In the genomic region with DNA sequence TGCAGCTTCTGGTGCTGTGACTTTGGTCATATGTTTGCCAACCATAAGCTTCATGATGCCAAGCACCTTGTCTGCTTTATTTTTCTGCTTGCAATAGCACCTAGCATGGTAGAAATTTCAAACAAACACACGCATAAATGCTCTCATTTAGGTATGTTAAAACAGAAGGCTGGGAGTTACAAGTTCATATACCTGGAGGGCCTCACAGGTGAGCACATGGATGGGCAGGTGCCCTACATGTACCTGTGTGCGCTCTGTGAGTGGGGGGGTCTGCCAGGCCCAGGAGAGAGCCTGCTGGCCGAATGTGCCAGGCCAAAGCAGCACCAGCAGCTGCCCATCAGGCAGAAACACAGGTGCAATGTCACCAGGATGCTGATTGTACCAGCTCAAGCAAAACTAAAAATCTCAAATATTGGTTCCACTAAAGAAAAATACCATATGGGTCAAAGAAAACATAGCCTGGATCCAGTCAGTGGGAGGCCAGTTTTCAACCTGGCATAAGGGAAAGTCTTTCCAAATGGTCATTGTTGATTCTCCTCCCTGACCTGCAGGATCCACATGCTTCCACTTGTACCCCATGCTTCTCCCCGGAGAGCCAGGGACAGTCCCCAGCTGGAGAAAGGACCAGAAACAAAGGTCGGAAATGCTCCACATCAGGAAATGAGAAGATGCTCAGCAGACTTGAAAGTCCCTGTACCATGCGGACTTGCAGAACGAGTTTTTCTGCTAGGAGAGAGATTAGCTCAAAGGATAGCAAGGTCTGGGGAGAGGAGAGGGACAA, we compare ENCODE assay signal across 26 cellular contexts. TPM values are rescaled to one million over a fixed set of nuclear protein-coding genes. Genes with fewer than 3 reads are reported as not detected.
DNase-seq lines count a peak whose midpoint lies in the region; ATAC-seq, FAIRE-seq and TF ChIP-seq lines count a peak whose summit lies in the region.
"Had no signal": no experiment of that assay in that cellular context is flagged by ENCODE, and none has a peak within 500 bp of the region (broad histone marks: within the 10 kb centered on the region; RNA-seq: fewer than 3 reads in every experiment).

No MANE protein-coding gene starts in this region.

- no peaks in the 10 kb centered on the region for H3K36me3 ChIP-seq in bronchial epithelial cell (ENCODE audit: control insufficient read depth, insufficient read depth, low read length)
- H3K36me3 ChIP-seq in testis (ENCODE audit: low read depth, missing control alignments): no peaks in the 10 kb centered on the region
- no peaks in the 10 kb centered on the region for H3K36me3 ChIP-seq in body of pancreas (replicated peaks in 1 of 2; ENCODE audit: insufficient read depth in 1 of 2, low read depth in 2 of 2)
- H3K36me3 ChIP-seq: sigmoid colon, vagina had no signal

- H3K9me3 ChIP-seq in testis (no peaks in the 10 kb centered on the region), body of pancreas (no peaks in the 10 kb centered on the region)
- H3K9me3 ChIP-seq: sigmoid colon, vagina had no signal

- WGBS in testis, 2 donors: 69 to 70% methylated on average over 7 of the region's 7 CpGs
- 45 to 47% methylated on average over 7 of the region's 7 CpGs for WGBS in body of pancreas, 2 donors

- no peak for TF ChIP-seq CTCF in bronchial epithelial cell (IDR thresholded peaks at IDR 0.05; ENCODE audit: insufficient read depth, low read length, severe bottlenecking)
- no peak for TF ChIP-seq CTCF in testis (IDR thresholded peaks at IDR 0.05)
- no peak for TF ChIP-seq CTCF in body of pancreas (IDR thresholded peaks at IDR 0.05)

- H3K4me1 ChIP-seq in testis (no peaks in the 10 kb centered on the region), body of pancreas (no peaks in the 10 kb centered on the region)
- H3K4me1 ChIP-seq: sigmoid colon, vagina had no signal

- intact Hi-C loops in testis (cut with DNase I; ENCODE audit: low total_unique reads) (no loop called here), body of pancreas (cut with DNase I) (no loop called here)

- H3K27me3 ChIP-seq in bronchial epithelial cell (ENCODE audit: control insufficient read depth, insufficient read depth, low read length): no peaks in the 10 kb centered on the region
- H3K27me3 ChIP-seq in testis: no peaks in the 10 kb centered on the region
- H3K27me3 ChIP-seq in body of pancreas: no peaks in the 10 kb centered on the region
- H3K27me3 ChIP-seq: dorsolateral prefrontal cortex, sigmoid colon, vagina had no signal

- ATAC-seq in GM18873 (IDR thresholded peaks at IDR 0.05; ENCODE audit: low FRiP score, unreplicated experiment) (no peak), body of pancreas (no peak)
- ATAC-seq: activated CD8-positive, alpha-beta T cell treated with anti-CD3 and anti-CD28 coated beads, Interleukin-2, amount 10 ng/mL, durations not matched to agents 7 days and 5 days had no signal

- no peak overlapping the region for H3K27ac ChIP-seq in testis
- no peak overlapping the region for H3K27ac ChIP-seq in body of pancreas
- H3K27ac ChIP-seq: C4-2B, dorsolateral prefrontal cortex, sigmoid colon, vagina had no signal

- DNase-seq in DMS53 (lab: John Stamatoyannopoulos, UW) (peak; percentile 88), HuH-7.5 (ENCODE audit: low spot score) (peak; percentile 80), bronchial epithelial cell (ENCODE audit: low read depth) (peak; percentile 47), mucosa of gallbladder (ENCODE audit: low spot score) (peak; percentile 62), testis (no peak), body of pancreas (no peak)
- no peak for DNase-seq in activated naive CD4-positive, alpha-beta T cell treated with Interleukin-2 at 50 U/mL for 16 hours
- DNase-seq: activated CD8-positive, alpha-beta T cell treated with anti-CD3 and anti-CD28 coated beads, Interleukin-2, amount 10 ng/mL, durations not matched to agents 7 days and 5 days; activated naive CD4-positive, alpha-beta T cell treated with anti-CD3 and anti-CD28 coated beads for 36 hours; amniotic stem cell; hippocampal formation; Karpas-422; NCI-H1105; NCI-H2107; NCI-H524 treated with DMSO at 0.1 percent for 48 hours; posterior cingulate gyrus; sigmoid colon; T-helper 9 cell had no signal

- no peak for TF ChIP-seq POLR2A in testis (IDR thresholded peaks at IDR 0.05)
- TF ChIP-seq POLR2A in body of pancreas (IDR thresholded peaks at IDR 0.05): no peak

- no peak for FAIRE-seq in bronchial epithelial cell (lab: Jason Lieb, UNC)
- FAIRE-seq: D721Med had no signal

- H3K4me3 ChIP-seq in bronchial epithelial cell (ENCODE audit: low read depth, low read length) (no peak overlapping the region), testis (no peak overlapping the region), body of pancreas (no peak overlapping the region)
- H3K4me3 ChIP-seq: dorsolateral prefrontal cortex, sigmoid colon, vagina had no signal

RNA-seq across cellular contexts. Expression of a gene that starts 7.2 kb away (rescaled TPM):
- 47.4 and 83.5 TPM in 2 replicates for total RNA-seq in bronchial epithelial cell
- 22.2 TPM for total RNA-seq in mucosa of gallbladder
- total RNA-seq in testis: 10 to 100 TPM; 32.8 to 44.9 TPM
- 67.3 TPM for polyA plus RNA-seq in testis (ENCODE audit: insufficient read depth, low read depth, low replicate concordance)
- total RNA-seq in body of pancreas: 10 to 100 TPM; 16.5 to 48.8 TPM

RNA-seq across cellular contexts. Expression of a gene that starts 26.9 kb away (rescaled TPM):
- total RNA-seq in bronchial epithelial cell: 6.9 and 8.7 TPM in 2 replicates
- total RNA-seq in mucosa of gallbladder: not detected
- under 1 TPM; 0.43 to 0.94 TPM for total RNA-seq in testis
- polyA plus RNA-seq in testis (ENCODE audit: insufficient read depth, low read depth, low replicate concordance): not detected
- total RNA-seq in body of pancreas: not detected
- total RNA-seq: activated CD8-positive, alpha-beta T cell treated with anti-CD3 and anti-CD28 coated beads, Interleukin-2, amount 10 ng/mL, durations not matched to agents 7 days and 5 days; activated naive CD4-positive, alpha-beta T cell treated with anti-CD3 and anti-CD28 coated beads for 36 hours; cardiac septum; fibroblast of villous mesenchyme; liver; sigmoid colon had no signal
- polyA plus RNA-seq: liver had no signal

Comparison
In these comparisons a context has a peak if more than half of its experiments do, and no peak if none do; other contexts are left out.
1. DNase-seq: peak in DMS53 (single experiment), HuH-7.5 (single experiment), bronchial epithelial cell (single experiment) and mucosa of gallbladder (single experiment); none in activated naive CD4-positive, alpha-beta T cell treated with Interleukin-2 at 50 U/mL for 16 hours (single experiment), testis (single experiment) and body of pancreas (0 of 4).